ENCODE assay signal across 24 cellular contexts in the genomic region with DNA sequence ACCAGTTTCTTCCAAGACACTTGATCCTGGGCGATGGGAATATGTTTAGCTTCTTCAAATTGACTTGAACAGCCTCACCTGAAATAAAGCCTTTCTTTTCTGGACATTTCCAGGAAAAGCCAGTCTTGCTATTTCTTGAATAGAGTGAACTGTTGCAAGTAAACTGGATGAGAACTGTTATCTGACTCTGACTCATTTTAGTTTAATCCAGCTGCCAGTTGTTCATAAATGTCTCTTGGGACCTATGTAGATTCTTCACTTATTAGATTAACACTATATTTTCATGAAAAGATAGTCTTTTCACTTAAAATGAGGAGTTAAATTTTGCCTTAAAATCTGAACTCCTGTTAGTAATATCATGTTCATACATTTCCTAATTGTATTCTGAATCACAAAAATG.
"Had no signal": no experiment of that assay in that cellular context is flagged by ENCODE, and none has a peak within 500 bp of the region (broad histone marks: within the 10 kb centered on the region; RNA-seq: fewer than 3 reads in every experiment).

No MANE protein-coding gene starts in this region.

- H3K4me3 ChIP-seq: ascending aorta, gastrocnemius medialis, heart left ventricle had no signal

- H3K27ac ChIP-seq: ascending aorta, brain microvascular endothelial cell, foreskin keratinocyte, gastrocnemius medialis, heart left ventricle, WERI-Rb-1 had no signal

- DNase-seq: activated B cell treated with CpG ODN at 0.5 μM for 24 hours; activated CD4-positive, alpha-beta memory T cell treated with anti-CD3 and anti-CD28 coated beads for 36 hours; activated CD4-positive, alpha-beta T cell treated with anti-CD3 and anti-CD28 coated beads, Interleukin-2, amount 10 ng/mL, durations not matched to agents 24 days and 14 days; activated CD8-positive, alpha-beta memory T cell treated with anti-CD3 and anti-CD28 coated beads, Interleukin-2, amount 10 ng/mL, durations not matched to agents 7 days and 5 days; activated CD8-positive, alpha-beta memory T cell treated with anti-CD3 and anti-CD28 coated beads, Interleukin-2, amount 50 U/mL, for 4 hours; activated CD8-positive, alpha-beta T cell treated with anti-CD3 and anti-CD28 coated beads, Interleukin-2, amount 10 ng/mL, durations not matched to agents 7 days and 5 days; activated effector memory CD4-positive, alpha-beta T cell treated with anti-CD3 and anti-CD28 coated beads, Interleukin-2, amount 50 U/mL, for 16 hours; activated naive CD4-positive, alpha-beta T cell treated with anti-CD3 and anti-CD28 coated beads for 36 hours; activated naive CD8-positive, alpha-beta T cell treated with anti-CD3 and anti-CD28 coated beads for 36 hours; activated naive CD8-positive, alpha-beta T cell treated with anti-CD3 and anti-CD28 coated beads, Interleukin-2, amount 50 U/mL, for 24 hours; activated T-cell treated with anti-CD3 and anti-CD28 coated beads, Interleukin-2, amount 50 U/mL, for 1 hour; activated T-cell treated with anti-CD3 and anti-CD28 coated beads, Interleukin-2, amount 50 U/mL, for 48 hours; brain microvascular endothelial cell; effector CD8-positive, alpha-beta T cell; endodermal cell; foreskin keratinocyte; gastrocnemius medialis; glutamatergic neuron; heart left ventricle; T-helper 1 cell; T-helper 17 cell; T1000; WERI-Rb-1 had no signal
